25 cellular contexts compared by ENCODE assay signal in the genomic region with DNA sequence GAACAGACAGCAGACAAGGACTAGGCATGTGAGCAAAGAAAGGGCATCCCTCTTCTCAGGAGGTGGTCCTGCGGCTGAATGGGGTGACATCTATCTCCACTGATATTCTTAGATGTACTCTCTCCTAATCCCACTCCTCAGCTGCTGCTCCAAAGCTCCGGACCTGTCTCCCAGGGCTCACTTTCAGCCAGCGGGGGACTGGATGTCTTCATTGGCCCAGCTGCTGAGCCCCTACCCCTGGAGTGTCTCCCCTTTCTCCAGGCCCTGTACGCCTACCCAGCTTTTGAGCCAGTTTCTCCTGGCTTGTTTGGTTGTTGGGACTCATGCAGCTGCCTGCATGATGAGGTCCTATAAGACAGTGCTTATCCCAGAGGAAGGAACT. TPM values are rescaled to one million over a fixed set of nuclear protein-coding genes. Genes with fewer than 3 reads are reported as not detected.
DNase-seq lines count a peak whose midpoint lies in the region; ATAC-seq, FAIRE-seq and TF ChIP-seq lines count a peak whose summit lies in the region.
"Had no signal": no experiment of that assay in that cellular context is flagged by ENCODE, and none has a peak within 500 bp of the region (broad histone marks: within the 10 kb centered on the region; RNA-seq: fewer than 3 reads in every experiment).

No MANE protein-coding gene starts in this region.

- no peak for TF ChIP-seq CTCF in neural crest cell (conservative IDR thresholded peaks at IDR 0.05)

- peaks cover 3% of the 10 kb centered on the region for H3K4me1 Mint-ChIP-seq in activated T-helper 17 cell treated with anti-CD3 and anti-CD28 coated beads, Interleukin-2, amount 50 U/mL, for 72 hours
- H3K4me1 Mint-ChIP-seq in neural crest cell, result peaks cover 64% of the 10 kb centered on the region

- no peaks in the 10 kb centered on the region for H3K27me3 Mint-ChIP-seq in activated T-helper 17 cell treated with anti-CD3 and anti-CD28 coated beads, Interleukin-2, amount 50 U/mL, for 72 hours
- no peaks in the 10 kb centered on the region for H3K27me3 Mint-ChIP-seq in neural crest cell (ENCODE audit: low read depth)

- H3K27ac Mint-ChIP-seq in activated T-helper 17 cell treated with anti-CD3 and anti-CD28 coated beads, Interleukin-2, amount 50 U/mL, for 72 hours, result peak overlapping the region; percentile 31
- H3K27ac Mint-ChIP-seq in neural crest cell (ENCODE audit: unreplicated experiment), result peak overlapping the region; percentile 12
- H3K27ac Mint-ChIP-seq: activated naive CD4-positive, alpha-beta T cell treated with anti-CD3 and anti-CD28 coated beads, Interleukin-2, amount 10 ng/mL, durations not matched to agents 7 days and 5 days; activated T-helper 1 cell treated with anti-CD3 and anti-CD28 coated beads, Interleukin-12 subunit alpha, Interleukin-12 subunit beta, Interleukin-2, Interleukin-4 antibody, amounts not matched to agents 30 ng/mL and 10 ng/mL and 1 ng/mL, durations not matched to agents 14 hours and 24 hours and 36 hours; IgD-negative memory B cell; naive thymus-derived CD4-positive, alpha-beta T cell; WTC11 had no signal

- no peak for ATAC-seq in activated T-helper 17 cell treated with anti-CD3 and anti-CD28 coated beads, Interleukin-2, amount 50 U/mL, for 72 hours (replicated peaks)
- ATAC-seq: left lung; naive thymus-derived CD4-positive, alpha-beta T cell; pancreas; WTC11 had no signal

- H3K4me3 ChIP-seq in small intestine (ENCODE audit: low read depth in 1 of 2, low read length in 2 of 2), result no peak overlapping the region
- H3K4me3 ChIP-seq: left lung, pancreas, SJCRH30, thoracic aorta had no signal

- H3K4me1 ChIP-seq in small intestine (ENCODE audit: control insufficient read depth in 2 of 2, insufficient read depth in 1 of 2, low read depth in 1 of 2, low read length in 1 of 2), result peaks cover 0 to under 1% of the 10 kb centered on the region in 2 donors
- H3K4me1 ChIP-seq: pancreas had no signal

- no peaks in the 10 kb centered on the region for H3K9me3 Mint-ChIP-seq in activated T-helper 17 cell treated with anti-CD3 and anti-CD28 coated beads, Interleukin-2, amount 50 U/mL, for 72 hours
- H3K9me3 Mint-ChIP-seq in neural crest cell, result no peaks in the 10 kb centered on the region
- H3K9me3 Mint-ChIP-seq: activated naive CD4-positive, alpha-beta T cell treated with anti-CD3 and anti-CD28 coated beads, Interleukin-2, amount 10 ng/mL, durations not matched to agents 7 days and 5 days; activated T-helper 1 cell treated with anti-CD3 and anti-CD28 coated beads, Interleukin-12 subunit alpha, Interleukin-12 subunit beta, Interleukin-2, Interleukin-4 antibody, amounts not matched to agents 30 ng/mL and 10 ng/mL and 1 ng/mL, durations not matched to agents 14 hours and 24 hours and 36 hours; naive thymus-derived CD4-positive, alpha-beta T cell; WTC11 had no signal

- no peak overlapping the region for H3K4me3 Mint-ChIP-seq in activated T-helper 17 cell treated with anti-CD3 and anti-CD28 coated beads, Interleukin-2, amount 50 U/mL, for 72 hours
- H3K4me3 Mint-ChIP-seq in neural crest cell, result no peak overlapping the region
- H3K4me3 Mint-ChIP-seq: activated naive CD4-positive, alpha-beta T cell treated with anti-CD3 and anti-CD28 coated beads, Interleukin-2, amount 10 ng/mL, durations not matched to agents 7 days and 5 days; activated T-helper 1 cell treated with anti-CD3 and anti-CD28 coated beads, Interleukin-12 subunit alpha, Interleukin-12 subunit beta, Interleukin-2, Interleukin-4 antibody, amounts not matched to agents 30 ng/mL and 10 ng/mL and 1 ng/mL, durations not matched to agents 14 hours and 24 hours and 36 hours; IgD-negative memory B cell; naive thymus-derived CD4-positive, alpha-beta T cell; WTC11 had no signal

- no peaks in the 10 kb centered on the region for H3K9me3 ChIP-seq in small intestine (ENCODE audit: control insufficient read depth, low read depth)
- H3K9me3 ChIP-seq: left lung, pancreas, SJCRH30, thoracic aorta had no signal

- H3K27ac ChIP-seq in temporal lobe (ENCODE audit: low read depth, low read length) (peak overlapping the region; percentile 98), small intestine (ENCODE audit: low read depth in 1 of 2, low read length in 1 of 2) (peak overlapping the region in 1 of 2 donors; percentile 21)
- H3K27ac ChIP-seq: left lung, pancreas, SJCRH30 had no signal

- H3K27me3 ChIP-seq in small intestine (ENCODE audit: control insufficient read depth in 2 of 2, insufficient read depth in 2 of 2, low read length in 2 of 2), result no peaks in the 10 kb centered on the region
- H3K27me3 ChIP-seq: left lung, pancreas had no signal

- 88 to 91% (median 91%) methylated on average over 4 of the region's 4 CpGs for WGBS in small intestine, 3 donors

- DNase-seq in ecto neural progenitor cell (ENCODE audit: low spot score), result peak; percentile 28
- no peak for DNase-seq in neural crest cell (ENCODE audit: low read depth, low spot score)
- no peak for DNase-seq in activated CD4-positive, alpha-beta T cell treated with anti-CD3 and anti-CD28 coated beads for 4 hours
- no peak for DNase-seq in DMS 273 treated with DMSO at 0.1 percent for 48 hours (lab: John Stamatoyannopoulos, UW)
- no peak for DNase-seq in small intestine
- DNase-seq: ACHN; activated naive CD4-positive, alpha-beta T cell treated with anti-CD3 and anti-CD28 coated beads, Interleukin-2, amount 10 ng/mL, durations not matched to agents 7 days and 5 days; cortex of kidney; left lung; naive thymus-derived CD4-positive, alpha-beta T cell; NCI-H1092 treated with DMSO at 0.1 percent for 48 hours; NCI-H1930; NCI-H526 treated with DMSO at 0.1 percent for 48 hours; pancreas; SJCRH30; stimulated activated CD4-positive, alpha-beta T cell treated with anti-CD3 and anti-CD28 coated beads, Interleukin-4, amount 100 ng/mL, for 24 hours; stimulated activated naive CD4-positive, alpha-beta T cell had no signal

- H3K36me3 ChIP-seq in small intestine (ENCODE audit: control insufficient read depth in 2 of 2, insufficient read depth in 2 of 2, low read length in 2 of 2), result no peaks in the 10 kb centered on the region
- H3K36me3 ChIP-seq: left lung, pancreas, SJCRH30, thoracic aorta had no signal

- no peaks in the 10 kb centered on the region for H3K36me3 Mint-ChIP-seq in activated T-helper 17 cell treated with anti-CD3 and anti-CD28 coated beads, Interleukin-2, amount 50 U/mL, for 72 hours (ENCODE audit: low read depth)
- no peaks in the 10 kb centered on the region for H3K36me3 Mint-ChIP-seq in neural crest cell (ENCODE audit: low read depth)
- H3K36me3 Mint-ChIP-seq: activated naive CD4-positive, alpha-beta T cell treated with anti-CD3 and anti-CD28 coated beads, Interleukin-2, amount 10 ng/mL, durations not matched to agents 7 days and 5 days; naive thymus-derived CD4-positive, alpha-beta T cell; WTC11 had no signal

- FAIRE-seq in small intestine (lab: Jason Lieb, UNC), result no peak
- FAIRE-seq: frontal cortex, H54, pancreas had no signal

RNA-seq across cellular contexts. Expression of a gene that starts 28.8 kb away (rescaled TPM):
- 10 to 100 TPM; 46.8 to 95.4 TPM for total RNA-seq in activated T-helper 17 cell treated with anti-CD3 and anti-CD28 coated beads, Interleukin-2, amount 50 U/mL, for 72 hours
- total RNA-seq in neural crest cell, result 16.0 and 17.9 TPM in 2 replicates
- total RNA-seq in temporal lobe, result 1.7 TPM
- 10 to 100 TPM in 1 of 3 donors, 1 to 10 TPM in 1, under 1 TPM in 1; 0.89 to 15.5 (median 1.1) TPM for polyA plus RNA-seq in small intestine
